10 cellular contexts compared by ENCODE assay signal in genomic region chr7:102444961-102445673, GRCh38. TPM values are rescaled to one million over a fixed set of nuclear protein-coding genes. Genes with fewer than 3 reads are reported as not detected.
DNase-seq lines count a peak whose midpoint lies in the region; ATAC-seq lines count a peak whose summit lies in the region.
"Had no signal": no experiment of that assay in that cellular context is flagged by ENCODE, and none has a peak within 500 bp of the region (broad histone marks: within the 10 kb centered on the region; RNA-seq: fewer than 3 reads in every experiment).

No MANE protein-coding gene starts in this region.

- DNase-seq in activated naive CD8-positive, alpha-beta T cell treated with anti-CD3 and anti-CD28 coated beads for 36 hours = no peak
- DNase-seq in NAMALWA (ENCODE audit: low spot score) (peak; percentile 77), NOMO-1 (lab: John Stamatoyannopoulos, UW; ENCODE audit: unreplicated experiment in 2 of 2) (no peak), HCEC 1CT (no peak)
- DNase-seq in stimulated activated CD4-positive, alpha-beta T cell treated with anti-CD3 and anti-CD28 coated beads, Interleukin-2, amount 100 ng/mL, for 48 hours = no peak
- DNase-seq in stimulated activated naive CD4-positive, alpha-beta T cell treated with Interleukin-2 at 50 U/mL for 16 hours (lab: John Stamatoyannopoulos, UW) = no peak
- DNase-seq: cortex of kidney, Right ventricle myocardium superior had no signal

- no peak overlapping the region for H3K4me3 Mint-ChIP-seq in activated naive CD8-positive, alpha-beta T cell
- H3K4me3 Mint-ChIP-seq in activated naive CD8-positive, alpha-beta T cell treated with anti-CD3 and anti-CD28 coated beads for 36 hours = no peak overlapping the region

- H3K9me3 Mint-ChIP-seq in activated naive CD8-positive, alpha-beta T cell (ENCODE audit: low read depth) = no peaks in the 10 kb centered on the region
- H3K9me3 Mint-ChIP-seq in activated naive CD8-positive, alpha-beta T cell treated with anti-CD3 and anti-CD28 coated beads for 36 hours = no peaks in the 10 kb centered on the region

- no peaks in the 10 kb centered on the region for H3K27me3 Mint-ChIP-seq in activated naive CD8-positive, alpha-beta T cell
- no peaks in the 10 kb centered on the region for H3K27me3 Mint-ChIP-seq in activated naive CD8-positive, alpha-beta T cell treated with anti-CD3 and anti-CD28 coated beads for 36 hours

- no peaks in the 10 kb centered on the region for H3K36me3 Mint-ChIP-seq in activated naive CD8-positive, alpha-beta T cell
- peaks cover 7% of the 10 kb centered on the region for H3K36me3 Mint-ChIP-seq in activated naive CD8-positive, alpha-beta T cell treated with anti-CD3 and anti-CD28 coated beads for 36 hours

- H3K4me1 Mint-ChIP-seq in activated naive CD8-positive, alpha-beta T cell (ENCODE audit: low read depth) = no peaks in the 10 kb centered on the region
- peaks cover 10% of the 10 kb centered on the region for H3K4me1 Mint-ChIP-seq in activated naive CD8-positive, alpha-beta T cell treated with anti-CD3 and anti-CD28 coated beads for 36 hours

- peak; percentile 40 for ATAC-seq in HG02571 (IDR thresholded peaks at IDR 0.05; ENCODE audit: unreplicated experiment)

- peak overlapping the region; percentile 54 for H3K27ac Mint-ChIP-seq in activated naive CD8-positive, alpha-beta T cell
- no peak overlapping the region for H3K27ac Mint-ChIP-seq in activated naive CD8-positive, alpha-beta T cell treated with anti-CD3 and anti-CD28 coated beads for 36 hours

RNA-seq across cellular contexts. Expression of gene ORAI2, which starts 11.7 kb away (rescaled TPM):
- 10 to 100 TPM; 41.4 to 46.2 TPM for total RNA-seq in activated naive CD8-positive, alpha-beta T cell treated with anti-CD3 and anti-CD28 coated beads for 36 hours

RNA-seq across cellular contexts. Expression of gene ALKBH4, which starts 19.5 kb away (rescaled TPM):
- total RNA-seq in activated naive CD8-positive, alpha-beta T cell treated with anti-CD3 and anti-CD28 coated beads for 36 hours = 10 to 100 TPM in 1 of 2 experiments, 1 to 10 TPM in 1; 8.8 to 10.1 TPM

RNA-seq across cellular contexts. Expression of gene LRWD1, which starts 19.7 kb away (rescaled TPM):
- 10 to 100 TPM; 20.1 to 20.7 TPM for total RNA-seq in activated naive CD8-positive, alpha-beta T cell treated with anti-CD3 and anti-CD28 coated beads for 36 hours

RNA-seq across cellular contexts. Expression of gene POLR2J, which starts 33.6 kb away (rescaled TPM):
- total RNA-seq in activated naive CD8-positive, alpha-beta T cell treated with anti-CD3 and anti-CD28 coated beads for 36 hours = 10 to 100 TPM; 63.5 to 67.1 TPM

RNA-seq across cellular contexts. Expression of gene PRKRIP1, which starts 49.0 kb away (rescaled TPM):
- 10 to 100 TPM; 25.1 to 25.2 TPM for total RNA-seq in activated naive CD8-positive, alpha-beta T cell treated with anti-CD3 and anti-CD28 coated beads for 36 hours
